Comparison of ENCODE assay signal across 8 cellular contexts in the genomic region with DNA sequence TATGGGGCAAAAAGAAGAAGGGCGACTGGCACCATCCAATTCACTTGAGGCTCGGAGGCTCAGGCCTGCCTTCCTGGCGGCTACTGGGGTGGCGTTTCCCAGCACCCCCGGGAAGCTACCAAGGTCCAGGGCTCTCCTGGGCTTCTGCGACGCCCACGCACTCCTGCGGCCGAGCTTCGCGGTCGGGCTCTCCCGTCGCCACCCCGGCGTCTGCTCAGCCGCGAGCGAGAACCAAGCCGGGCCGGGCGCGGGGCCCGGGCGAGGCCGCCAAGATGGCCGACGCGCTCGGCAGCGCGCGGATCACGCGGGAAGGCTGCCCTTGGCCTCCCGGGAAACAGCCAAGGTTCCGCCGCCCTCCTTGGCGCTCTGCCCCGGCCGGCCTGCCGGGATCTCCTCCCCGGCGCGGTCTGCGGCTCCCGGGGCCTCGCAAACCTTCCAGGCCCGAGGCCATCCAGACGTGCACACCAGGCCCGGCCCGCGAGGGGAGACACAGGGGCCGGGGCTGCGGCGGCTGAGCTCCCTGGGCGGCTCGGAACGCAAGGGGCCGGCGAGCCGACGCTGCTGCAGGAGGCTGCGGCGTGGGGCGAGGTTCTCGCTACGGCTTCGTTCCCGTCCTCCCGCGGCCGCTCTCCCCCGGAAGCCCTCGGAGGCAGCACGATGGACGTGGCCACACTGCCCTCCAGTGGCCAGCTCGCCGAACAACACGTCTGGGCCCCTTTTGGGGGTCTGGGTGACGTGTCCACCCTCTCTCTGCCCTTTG. TPM values are rescaled to one million over a fixed set of nuclear protein-coding genes. Genes with fewer than 3 reads are reported as not detected.
DNase-seq lines count a peak whose midpoint lies in the region; ATAC-seq lines count a peak whose summit lies in the region.

No MANE protein-coding gene starts in this region.

- H3K36me3 Mint-ChIP-seq in activated T-cell treated with anti-CD3 and anti-CD28 coated beads, Interleukin-2, amount 50 U/mL, for 4 hours (ENCODE audit: insufficient read depth): no peaks in the 10 kb centered on the region

- no peaks in the 10 kb centered on the region for H3K27me3 Mint-ChIP-seq in activated T-cell treated with anti-CD3 and anti-CD28 coated beads, Interleukin-2, amount 50 U/mL, for 4 hours (ENCODE audit: low read depth)

- DNase-seq in DMS 273 (lab: John Stamatoyannopoulos, UW; ENCODE audit: unreplicated experiment): peak; percentile 97
- peak; percentile 95 for DNase-seq in HuH-7.5 (ENCODE audit: low spot score)
- DNase-seq in OCI-M2 (lab: John Stamatoyannopoulos, UW; ENCODE audit: unreplicated experiment): peak; percentile 48
- DNase-seq in activated T-cell treated with anti-CD3 and anti-CD28 coated beads, Interleukin-2, amount 50 U/mL, for 4 hours: peak; percentile 91
- DNase-seq in myocyte (ENCODE audit: low read depth): peak; percentile 91
- peak; percentile 79 to 86 for DNase-seq in stimulated activated CD8-positive, alpha-beta memory T cell treated with anti-CD3 and anti-CD28 coated beads, Interleukin-7, amount 100 ng/mL, for 4 hours (ENCODE audit: low read depth in 2 of 2)

- H3K4me3 Mint-ChIP-seq in activated T-cell treated with anti-CD3 and anti-CD28 coated beads, Interleukin-2, amount 50 U/mL, for 4 hours: peak overlapping the region; percentile 77

- no peaks in the 10 kb centered on the region for H3K9me3 Mint-ChIP-seq in activated T-cell treated with anti-CD3 and anti-CD28 coated beads, Interleukin-2, amount 50 U/mL, for 4 hours

- H3K4me1 Mint-ChIP-seq in activated T-cell treated with anti-CD3 and anti-CD28 coated beads, Interleukin-2, amount 50 U/mL, for 4 hours (ENCODE audit: low read depth): peaks cover 80% of the 10 kb centered on the region

- ATAC-seq in GM21515 (IDR thresholded peaks at IDR 0.05; ENCODE audit: unreplicated experiment) (peak; percentile 46), esophagus mucosa (peak; percentile 79)
- peak; percentile 86 for ATAC-seq in activated T-cell treated with anti-CD3 and anti-CD28 coated beads, Interleukin-2, amount 50 U/mL, for 4 hours

RNA-seq across cellular contexts. Expression of gene ZFP36L1, which starts 23.5 kb away (rescaled TPM):
- total RNA-seq in activated T-cell treated with anti-CD3 and anti-CD28 coated beads, Interleukin-2, amount 50 U/mL, for 4 hours: 100 to 1,000 TPM; 179 to 242 (median 210) TPM
- 151 TPM for total RNA-seq in esophagus mucosa
- 194 and 260 TPM in 2 replicates for total RNA-seq in myocyte
- polyA plus RNA-seq in myocyte (2012): 234 TPM

Comparison
In these comparisons a context has a peak if more than half of its experiments do, and no peak if none do; other contexts are left out.
1. Peak in every context shown above with its lines: DNase-seq and ATAC-seq.